In genomic region chr12:32455607-32456063, GRCh38 we compare ENCODE assay signal across 8 cellular contexts. TPM values are rescaled to one million over a fixed set of nuclear protein-coding genes. Genes with fewer than 3 reads are reported as not detected.
DNase-seq lines count a peak whose midpoint lies in the region; ATAC-seq and TF ChIP-seq lines count a peak whose summit lies in the region.

No MANE protein-coding gene starts in this region.

- CTCF ChIA-PET in BJ (lab: Yijun Ruan, JAX) = interaction anchor here (0.7 to 5.5 kb wide), 22 partner anchors 10 to 403 kb away, joined by 3 to 55 read pairs (median 3); partner anchors contain the start of genes FGD4 and YARS2
- CTCF ChIA-PET in SK-N-SH (lab: Yijun Ruan, JAX) = interaction anchor here (0.6 to 8.3 kb wide), 35 partner anchors 9 to 300 kb away, joined by 3 to 87 read pairs (median 4); partner anchors contain the start of genes DNM1L and YARS2

- H3K36me3 ChIP-seq in BJ (ENCODE audit: control insufficient read depth, insufficient read depth, low read length) (no peaks in the 10 kb centered on the region), SK-N-SH (replicated peaks in 1 of 2; ENCODE audit: control insufficient read depth in 1 of 2, insufficient read depth in 2 of 2, low read length in 1 of 2) (no peaks in the 10 kb centered on the region), esophagus squamous epithelium (no peaks in the 10 kb centered on the region)

- no peak overlapping the region for H3K4me3 Mint-ChIP-seq in nephron progenitor cell

- H3K27ac Mint-ChIP-seq in nephron progenitor cell = no peak overlapping the region

- TF ChIP-seq CTCF in BJ (IDR thresholded peaks at IDR 0.05; ENCODE audit: insufficient read depth, low read depth, low read length) (peak; percentile 58), SK-N-SH (IDR thresholded peaks at IDR 0.05) (peak; percentile 84), esophagus squamous epithelium (IDR thresholded peaks at IDR 0.05) (peak; percentile 26 to 73 (median 62)), nephron progenitor cell (IDR thresholded peaks at IDR 0.05) (peak; percentile 70)

- no peaks in the 10 kb centered on the region for H3F3A ChIP-seq in SK-N-SH (replicated peaks; ENCODE audit: insufficient read depth)

- peak overlapping the region; percentile 18 for H2AFZ ChIP-seq in SK-N-SH (ENCODE audit: low read depth)

- H3K4me1 ChIP-seq in SK-N-SH (ENCODE audit: control insufficient read depth in 1 of 2, insufficient read depth in 2 of 2, low read depth in 1 of 2, low read length in 1 of 2) = peaks cover 0 to 25% of the 10 kb centered on the region in 2 experiments; a peak in 3 of 4 replicates
- peaks cover 0 to 55% (median 20%) of the 10 kb centered on the region in 3 donors for H3K4me1 ChIP-seq in esophagus squamous epithelium

- H3K27ac ChIP-seq in SK-N-SH (ENCODE audit: low read depth in 2 of 2, low read length in 1 of 2) (peak overlapping the region in 1 of 2 experiments; percentile 49; a peak in 2 of 4 replicates), esophagus squamous epithelium (peak overlapping the region in 3 of 4 donors; percentile 29 to 59 (median 53))

- no peaks in the 10 kb centered on the region for H3K9me3 Mint-ChIP-seq in nephron progenitor cell

- POLR2A ChIA-PET in BJ (lab: Charles Lee) = no interaction called here
- POLR2A ChIA-PET in SK-N-SH (lab: Yijun Ruan, JAX) = interaction anchor here (1.3 kb wide), 1 partner anchor 300 kb away, joined by 3 read pairs; the partner anchor contains the start of gene YARS2

- H3K4me1 Mint-ChIP-seq in nephron progenitor cell = peaks cover 8% of the 10 kb centered on the region

- ATAC-seq in GM18858 (IDR thresholded peaks at IDR 0.05; ENCODE audit: unreplicated experiment) (peak; percentile 82), GM19328 (IDR thresholded peaks at IDR 0.05; ENCODE audit: unreplicated experiment) (no peak)

- H3K9me3 ChIP-seq in SK-N-SH (no peaks in the 10 kb centered on the region), esophagus squamous epithelium (no peaks in the 10 kb centered on the region)

- H3K9ac ChIP-seq in SK-N-SH = peak overlapping the region; percentile 3; the same call in 1 of the 2 replicates

- no peaks in the 10 kb centered on the region for H3K27me3 Mint-ChIP-seq in nephron progenitor cell (ENCODE audit: low read depth, poor library complexity)

- H4K20me1 ChIP-seq in SK-N-SH (ENCODE audit: insufficient read depth) = no peaks in the 10 kb centered on the region

- H3K4me3 ChIP-seq in BJ (ENCODE audit: low read depth, low read length) = peak overlapping the region; percentile 18; the same call in 1 of the 2 replicates
- peak overlapping the region; percentile 31 to 53 for H3K4me3 ChIP-seq in SK-N-SH (ENCODE audit: low read depth in 2 of 2, low read length in 1 of 2)
- H3K4me3 ChIP-seq in esophagus squamous epithelium = peak overlapping the region in 3 of 4 donors; percentile 10 to 55 (median 22)

- intact Hi-C loops in esophagus squamous epithelium (cut with DNase I) = loop anchor here (5.0 kb wide), 1 partner anchor 207 kb away; no protein-coding TSS in a partner anchor

- TF ChIP-seq POLR2A in esophagus squamous epithelium (IDR thresholded peaks at IDR 0.05) = no peak

- peak; percentile 90 for TF ChIP-seq RAD21 in SK-N-SH (IDR thresholded peaks at IDR 0.05; ENCODE audit: low read length)

- no peaks in the 10 kb centered on the region for H3K27me3 ChIP-seq in BJ (ENCODE audit: control insufficient read depth, insufficient read depth, low read length)
- no peaks in the 10 kb centered on the region for H3K27me3 ChIP-seq in SK-N-SH (ENCODE audit: insufficient read depth)
- H3K27me3 ChIP-seq in esophagus squamous epithelium = no peaks in the 10 kb centered on the region

- no peaks in the 10 kb centered on the region for H3K36me3 Mint-ChIP-seq in nephron progenitor cell (ENCODE audit: low read depth)

- TF ChIP-seq EP300 in SK-N-SH (IDR thresholded peaks at IDR 0.05; ENCODE audit: borderline replicate concordance in 1 of 2, low read depth in 1 of 2, low read length in 1 of 2) = no peak

- DNase-seq in BJ (ENCODE audit: low read depth) = peak; percentile 45
- peak; percentile 67 for DNase-seq in MV-4-11 (lab: John Stamatoyannopoulos, UW)
- peak; percentile 56 for DNase-seq in SK-N-SH
- no peak for DNase-seq in esophagus squamous epithelium (lab: John Stamatoyannopoulos, UW)
- peak; percentile 9 for DNase-seq in nephron progenitor cell
- DNase-seq in stimulated activated CD4-positive, alpha-beta T cell treated with anti-CD3 and anti-CD28 coated beads, Interleukin-4, amount 100 ng/mL, for 24 hours = no peak

- H3K79me2 ChIP-seq in SK-N-SH (ENCODE audit: insufficient read depth) = no peaks in the 10 kb centered on the region

- peak overlapping the region; percentile 58; the same call in 1 of the 2 replicates for H3K4me2 ChIP-seq in SK-N-SH

- no peaks in the 10 kb centered on the region for H3K9me2 ChIP-seq in SK-N-SH

- 12% methylated on average over 1 of the region's 1 CpG for WGBS in SK-N-SH (ENCODE audit: low lambda C conversion rate)
- 0 to 16% methylated on average over 1 of the region's 1 CpG for WGBS in esophagus squamous epithelium, 2 donors

TF ChIP-seq in SK-N-SH, 30 proteins besides CTCF, POLR2A, EP300 and RAD21:
- TF ChIP-seq CHD2 (IDR thresholded peaks at IDR 0.05; ENCODE audit: low read length, partially characterized antibody) (no peak), YY1 (IDR thresholded peaks at IDR 0.05; ENCODE audit: low read depth) (no peak), FOSL2 (IDR thresholded peaks at IDR 0.05; ENCODE audit: borderline replicate concordance, low read depth) (peak; percentile 38; the same call in 1 of the 2 replicates), PBX3 (IDR thresholded peaks at IDR 0.05) (no peak), GATA2 (CRISPR knock-in tag; IDR thresholded peaks at IDR 0.05) (no peak), TCF12 (IDR thresholded peaks at IDR 0.05) (peak; percentile 27), NRF1 (IDR thresholded peaks at IDR 0.05; ENCODE audit: low read depth, low read length) (no peak), SMC3 (IDR thresholded peaks at IDR 0.05; ENCODE audit: low read depth, low read length) (peak; percentile 66), ELF1 (IDR thresholded peaks at IDR 0.05) (no peak), RCOR1 (IDR thresholded peaks at IDR 0.05; ENCODE audit: low read length) (no peak), FOXJ3 (CRISPR knock-in tag; IDR thresholded peaks at IDR 0.05) (no peak), RFX5 (IDR thresholded peaks at IDR 0.05; ENCODE audit: low read length) (no peak)

RNA-seq across cellular contexts. Expression of gene FGD4, which starts 56.3 kb away (rescaled TPM):
- polyA plus RNA-seq in BJ (2011; rRNA removed) (11.1 and 14.8 TPM in 2 replicates), SK-N-SH (2012; rRNA removed) (0.26 and 0.44 TPM in 2 replicates)
- polyA minus RNA-seq in BJ (2011; rRNA and poly(A)+ RNA removed) = 23.3 and 24.5 TPM in 2 replicates
- 0.24 and 0.35 TPM in 2 replicates for polyA plus RNA-seq in SK-N-SH (2012; cell fraction: cytosol; rRNA removed)
- 0.38 and 0.58 TPM in 2 replicates for polyA plus RNA-seq in SK-N-SH (2012; cell fraction: nucleus; rRNA removed)
- 10 to 100 TPM; 17.0 to 49.8 (median 25.6) TPM for total RNA-seq in esophagus squamous epithelium

Comparison
In these comparisons a context has a peak if more than half of its experiments do, and no peak if none do; other contexts are left out.
1. DNase-seq: peak in BJ (single experiment), MV-4-11 (single experiment), SK-N-SH (single experiment) and nephron progenitor cell (single experiment); none in esophagus squamous epithelium (single experiment) and stimulated activated CD4-positive, alpha-beta T cell treated with anti-CD3 and anti-CD28 coated beads, Interleukin-4, amount 100 ng/mL, for 24 hours (single experiment).
2. Peak in every context shown above with its lines, with median percentiles within 50 percentile points of each other: H3K4me3 ChIP-seq and CTCF ChIP-seq.